In genomic region chr1:228647523-228648444, GRCh38 we compare ENCODE assay signal across 1 cellular context.
A peak's percentile ranks its signal among the peaks of the same experiment; 100 is the strongest.
TF ChIP-seq lines count a peak whose summit lies in the region.

No MANE protein-coding gene starts in this region.

TF ChIP-seq in HEK293, 187 proteins besides CTCF, POLR2A, EP300 and RAD21 (continued from another document and continues in another):
- TF ChIP-seq ATF2 (tag by site-specific recombination; IDR thresholded peaks at IDR 0.05; ENCODE audit: low read depth), result no peak
- no peak for TF ChIP-seq ZNF48 (tag by site-specific recombination; IDR thresholded peaks at IDR 0.05)
- no peak for TF ChIP-seq ZNF302 (tag by site-specific recombination; IDR thresholded peaks at IDR 0.05; ENCODE audit: low read depth)
- TF ChIP-seq ZNF157 (tag by site-specific recombination; IDR thresholded peaks at IDR 0.05), result no peak
- peak; percentile 36 for TF ChIP-seq ZNF423 (tag by site-specific recombination; IDR thresholded peaks at IDR 0.05)
- TF ChIP-seq ZNF146 (tag by site-specific recombination; IDR thresholded peaks at IDR 0.05), result peak; percentile 49; the same call in 1 of the 2 replicates
- peak; percentile 93 for TF ChIP-seq ZNF10 (tag by site-specific recombination; IDR thresholded peaks at IDR 0.05)
- peak; percentile 61; the same call in 1 of the 2 replicates for TF ChIP-seq GFI1B (tag by site-specific recombination; IDR thresholded peaks at IDR 0.05)
- TF ChIP-seq ZBTB7A (tag by site-specific recombination; IDR thresholded peaks at IDR 0.05; ENCODE audit: low read depth), result peak; percentile 77; the same call in 1 of the 2 replicates
- TF ChIP-seq ZNF354C (tag by site-specific recombination; IDR thresholded peaks at IDR 0.05; ENCODE audit: borderline replicate concordance, low read depth), result no peak
- TF ChIP-seq MYNN (tag by site-specific recombination; IDR thresholded peaks at IDR 0.05; ENCODE audit: borderline replicate concordance), result peak; percentile 64; the same call in 1 of the 2 replicates
- 0 out of 2 replicates have a peak, but pooled peaks have one; percentile 60 for TF ChIP-seq ZNF239 (tag by site-specific recombination; IDR thresholded peaks at IDR 0.05)
- peak; percentile 93 for TF ChIP-seq ZXDB (tag by site-specific recombination; IDR thresholded peaks at IDR 0.05)
- peak; percentile 100 for TF ChIP-seq ZBTB8A (tag by site-specific recombination; IDR thresholded peaks at IDR 0.05)
- no peak for TF ChIP-seq HOXC10 (CRISPR knock-in tag; IDR thresholded peaks at IDR 0.05)
- peak; percentile 96 for TF ChIP-seq ZNF24 (tag by site-specific recombination; IDR thresholded peaks at IDR 0.05)
- TF ChIP-seq ZNF266 (tag by site-specific recombination; IDR thresholded peaks at IDR 0.05; ENCODE audit: low read depth), result no peak
- TF ChIP-seq ZFP41 (tag by site-specific recombination; IDR thresholded peaks at IDR 0.05; ENCODE audit: borderline replicate concordance), result no peak
- peak; percentile 93 for TF ChIP-seq GLIS1 (tag by site-specific recombination; IDR thresholded peaks at IDR 0.05)
- TF ChIP-seq ZNF704 (tag by site-specific recombination; IDR thresholded peaks at IDR 0.05), result no peak; the same call in 1 of the 2 replicates
- TF ChIP-seq ZNF169 (tag by site-specific recombination; IDR thresholded peaks at IDR 0.05), result no peak
- TF ChIP-seq ZBTB26 (tag by site-specific recombination; optimal IDR thresholded peaks at IDR 0.05), result peak; percentile 62
- TF ChIP-seq RBAK (tag by site-specific recombination; IDR thresholded peaks at IDR 0.05), result no peak
- TF ChIP-seq ZNF114 (tag by site-specific recombination; IDR thresholded peaks at IDR 0.05), result no peak
- TF ChIP-seq ZNF514 (tag by site-specific recombination; IDR thresholded peaks at IDR 0.05), result no peak
- no peak for TF ChIP-seq ZNF221 (tag by site-specific recombination; IDR thresholded peaks at IDR 0.05; ENCODE audit: borderline replicate concordance)
- TF ChIP-seq ZNF19 (tag by site-specific recombination; IDR thresholded peaks at IDR 0.05; ENCODE audit: low read depth), result no peak
- no peak for TF ChIP-seq ZNF548 (tag by site-specific recombination; IDR thresholded peaks at IDR 0.05)
- TF ChIP-seq ZBTB17 (tag by site-specific recombination; IDR thresholded peaks at IDR 0.05), result peak; percentile 96
- peak; percentile 99 for TF ChIP-seq ZFP37 (tag by site-specific recombination; IDR thresholded peaks at IDR 0.05)
- TF ChIP-seq ZNF544 (tag by site-specific recombination; IDR thresholded peaks at IDR 0.05), result no peak
- peak; percentile 97 for TF ChIP-seq SP7 (tag by site-specific recombination; IDR thresholded peaks at IDR 0.05)
- TF ChIP-seq ZNF600 (tag by site-specific recombination; IDR thresholded peaks at IDR 0.05), result peak; percentile 100
- no peak for TF ChIP-seq ZNF350 (tag by site-specific recombination; IDR thresholded peaks at IDR 0.05)
- no peak for TF ChIP-seq ZNF292 (tag by site-specific recombination; IDR thresholded peaks at IDR 0.05; ENCODE audit: borderline replicate concordance, low read depth)
- peak; percentile 96 for TF ChIP-seq EGR2 (tag by site-specific recombination; IDR thresholded peaks at IDR 0.05; ENCODE audit: low read depth)
- no peak for TF ChIP-seq ZNF626 (tag by site-specific recombination; IDR thresholded peaks at IDR 0.05)
- no peak for TF ChIP-seq SALL2 (tag by site-specific recombination; IDR thresholded peaks at IDR 0.05; ENCODE audit: borderline replicate concordance)
- no peak for TF ChIP-seq ZNF155 (tag by site-specific recombination; IDR thresholded peaks at IDR 0.05)
- peak; percentile 96 for TF ChIP-seq ZNF335 (tag by site-specific recombination; conservative IDR thresholded peaks at IDR 0.05)
- peak; percentile 84 for TF ChIP-seq YY1 (tag by site-specific recombination; IDR thresholded peaks at IDR 0.05)
- peak; percentile 97 for TF ChIP-seq KLF1 (tag by site-specific recombination; IDR thresholded peaks at IDR 0.05)
- TF ChIP-seq ZNF248 (tag by site-specific recombination; IDR thresholded peaks at IDR 0.05), result no peak
- TF ChIP-seq OVOL3 (tag by site-specific recombination; IDR thresholded peaks at IDR 0.05), result no peak
- peak; percentile 80; the same call in 1 of the 2 replicates for TF ChIP-seq ZNF580 (tag by site-specific recombination; IDR thresholded peaks at IDR 0.05)
- TF ChIP-seq ZBTB11 (tag by site-specific recombination; conservative IDR thresholded peaks at IDR 0.05; ENCODE audit: low read depth), result peak; percentile 48; the same call in 1 of the 2 replicates
- TF ChIP-seq ZNF629 (tag by site-specific recombination; IDR thresholded peaks at IDR 0.05), result peak; percentile 85
- TF ChIP-seq ZNF529 (tag by site-specific recombination; IDR thresholded peaks at IDR 0.05; ENCODE audit: insufficient replicate concordance), result no peak
- TF ChIP-seq ZNF202 (tag by site-specific recombination; IDR thresholded peaks at IDR 0.05; ENCODE audit: borderline replicate concordance), result no peak
- TF ChIP-seq ZNF830 (tag by site-specific recombination; IDR thresholded peaks at IDR 0.05; ENCODE audit: low read depth), result no peak
- TF ChIP-seq INSM2 (tag by site-specific recombination; IDR thresholded peaks at IDR 0.05), result peak; percentile 86
- TF ChIP-seq ZNF362 (tag by site-specific recombination; IDR thresholded peaks at IDR 0.05), result no peak
- peak; percentile 98 for TF ChIP-seq ZNF391 (tag by site-specific recombination; IDR thresholded peaks at IDR 0.05; ENCODE audit: borderline replicate concordance, low read depth)
- peak; percentile 66 for TF ChIP-seq REST (tag by site-specific recombination; IDR thresholded peaks at IDR 0.05)
- peak; percentile 99 for TF ChIP-seq GLIS2 (tag by site-specific recombination; IDR thresholded peaks at IDR 0.05)
- TF ChIP-seq ZNF2 (tag by site-specific recombination; IDR thresholded peaks at IDR 0.05), result peak; percentile 99
- TF ChIP-seq IKZF3 (tag by site-specific recombination; IDR thresholded peaks at IDR 0.05), result peak; percentile 83
- TF ChIP-seq ZNF664 (tag by site-specific recombination; IDR thresholded peaks at IDR 0.05), result no peak
- no peak; the same call in 1 of the 2 replicates for TF ChIP-seq ZNF558 (tag by site-specific recombination; IDR thresholded peaks at IDR 0.05)
